25 cellular contexts compared by ENCODE assay signal in the genomic region with DNA sequence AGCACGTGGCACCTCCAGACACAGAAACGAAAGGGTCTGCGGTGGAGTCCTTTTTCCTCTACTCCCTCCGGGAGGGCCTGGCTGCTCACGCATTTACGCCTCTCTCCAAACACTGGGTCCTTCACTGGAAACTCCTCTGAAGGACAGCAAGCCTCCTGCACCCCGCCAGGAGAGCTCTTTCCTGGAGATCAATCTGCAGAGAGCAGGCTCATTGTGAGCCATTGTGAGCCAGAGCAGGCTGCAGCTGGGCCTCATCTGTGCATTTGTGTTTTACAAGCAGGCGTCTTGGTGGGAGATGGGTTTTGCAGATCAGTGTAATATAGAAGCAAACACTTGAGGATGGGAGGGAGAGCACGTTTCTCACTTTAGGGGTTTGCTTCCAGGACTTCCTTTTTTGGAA.
DNase-seq lines count a peak whose midpoint lies in the region; ATAC-seq and TF ChIP-seq lines count a peak whose summit lies in the region.
"Had no signal": no experiment of that assay in that cellular context is flagged by ENCODE, and none has a peak within 500 bp of the region (broad histone marks: within the 10 kb centered on the region; RNA-seq: fewer than 3 reads in every experiment).

No MANE protein-coding gene starts in this region.

- H3K4me1 Mint-ChIP-seq in GM23338 (peaks cover 84% of the 10 kb centered on the region), brain (peaks cover 95% of the 10 kb centered on the region), mesothelial cell of epicardium (peaks cover 69% of the 10 kb centered on the region)
- H3K4me1 Mint-ChIP-seq: activated B cell treated with CpG ODN at 0.5 μM for 24 hours; CD4-positive, alpha-beta memory T cell had no signal

- H3K9me2 ChIP-seq in GM23338 (ENCODE audit: insufficient read depth), result no peaks in the 10 kb centered on the region

- DNase-seq in GM23338 (ENCODE audit: low spot score) (no peak), NB4 (ENCODE audit: low read depth) (peak; percentile 38), mesothelial cell of epicardium (ENCODE audit: low spot score in 2 of 2, unreplicated experiment in 2 of 2) (no peak), DMS 273 (lab: John Stamatoyannopoulos, UW; ENCODE audit: unreplicated experiment) (no peak), SKM-1 (lab: John Stamatoyannopoulos, UW; ENCODE audit: unreplicated experiment) (no peak)
- DNase-seq: activated B cell treated with CpG ODN at 0.5 μM for 24 hours; activated CD8-positive, alpha-beta T cell treated with anti-CD3 and anti-CD28 coated beads, Interleukin-2, amount 10 ng/mL, durations not matched to agents 7 days and 5 days; activated naive CD4-positive, alpha-beta T cell treated with anti-CD3 and anti-CD28 coated beads, Interleukin-2, amount 50 U/mL, for 16 hours; activated T-cell treated with anti-CD3 and anti-CD28 coated beads, Interleukin-2, amount 50 U/mL, for 24 hours; CD4-positive, alpha-beta memory T cell; cerebellar nuclear complex; effector memory CD4-positive, alpha-beta T cell; esophagus squamous epithelium; GM23248; Karpas-422; left colon; NCI-H2081; NCI-H774; spleen; stomach; transverse colon had no signal

- no peak for TF ChIP-seq CTCF in GM23338 (conservative IDR thresholded peaks at IDR 0.05; ENCODE audit: low read depth in 2 of 2)
- TF ChIP-seq CTCF in NB4 (IDR thresholded peaks at IDR 0.05; ENCODE audit: low read depth, low read length), result no peak
- no peak for TF ChIP-seq CTCF in brain (conservative IDR thresholded peaks at IDR 0.05)
- no peak for TF ChIP-seq CTCF in mesothelial cell of epicardium (IDR thresholded peaks at IDR 0.05; ENCODE audit: unreplicated experiment)

- no peaks in the 10 kb centered on the region for H3K27me3 ChIP-seq in GM23338 (ENCODE audit: insufficient read depth)
- H3K27me3 ChIP-seq: gastroesophageal sphincter, stomach, transverse colon had no signal

- H3K9me3 Mint-ChIP-seq in GM23338, result no peaks in the 10 kb centered on the region
- no peaks in the 10 kb centered on the region for H3K9me3 Mint-ChIP-seq in brain
- no peaks in the 10 kb centered on the region for H3K9me3 Mint-ChIP-seq in mesothelial cell of epicardium
- H3K9me3 Mint-ChIP-seq: activated B cell treated with CpG ODN at 0.5 μM for 24 hours; activated T-cell treated with anti-CD3 and anti-CD28 coated beads, Interleukin-2, amount 50 U/mL, for 24 hours; CD4-positive, alpha-beta memory T cell had no signal

- H3K4me2 ChIP-seq in GM23338, result peak overlapping the region; percentile 7; the same call in 1 of the 2 replicates

- peaks cover 42% of the 10 kb centered on the region for H3K4me1 ChIP-seq in GM23338 (ENCODE audit: insufficient read depth)

- H2AFZ ChIP-seq in GM23338, result no peak overlapping the region
- H2AFZ ChIP-seq: GM23248 had no signal

- no peaks in the 10 kb centered on the region for H3K36me3 ChIP-seq in GM23338 (ENCODE audit: insufficient read depth)
- H3K36me3 ChIP-seq: esophagus squamous epithelium, gastroesophageal sphincter, spleen, stomach, transverse colon had no signal

- H3K27ac Mint-ChIP-seq in GM23338 (peak overlapping the region; percentile 83; the same call in 1 of the 2 replicates), brain (peak overlapping the region; percentile 49 to 95 (median 81)), mesothelial cell of epicardium (peak overlapping the region; percentile 31)
- H3K27ac Mint-ChIP-seq: activated B cell treated with CpG ODN at 0.5 μM for 24 hours; activated CD8-positive, alpha-beta T cell treated with anti-CD3 and anti-CD28 coated beads, Interleukin-2, amount 10 ng/mL, durations not matched to agents 7 days and 5 days; activated T-cell treated with anti-CD3 and anti-CD28 coated beads, Interleukin-2, amount 50 U/mL, for 24 hours; CD4-positive, alpha-beta memory T cell had no signal

- H3K36me3 Mint-ChIP-seq in GM23338 (ENCODE audit: low read depth) (peaks cover 3% of the 10 kb centered on the region; the same call in 2 of the 3 replicates), brain (no peaks in the 10 kb centered on the region), mesothelial cell of epicardium (no peaks in the 10 kb centered on the region)
- H3K36me3 Mint-ChIP-seq: CD4-positive, alpha-beta memory T cell had no signal

- TF ChIP-seq POLR2A in NB4 (IDR thresholded peaks at IDR 0.05; ENCODE audit: extremely low read depth, insufficient read length), result no peak

- H3K4me3 Mint-ChIP-seq in GM23338 (no peak overlapping the region; the same call in 2 of the 3 replicates), brain (peak overlapping the region in 3 of 5 experiments; percentile 21 to 57 (median 46)), mesothelial cell of epicardium (no peak overlapping the region)
- H3K4me3 Mint-ChIP-seq: activated B cell treated with CpG ODN at 0.5 μM for 24 hours; activated CD8-positive, alpha-beta T cell treated with anti-CD3 and anti-CD28 coated beads, Interleukin-2, amount 10 ng/mL, durations not matched to agents 7 days and 5 days; activated T-cell treated with anti-CD3 and anti-CD28 coated beads, Interleukin-2, amount 50 U/mL, for 24 hours; CD4-positive, alpha-beta memory T cell had no signal

- ATAC-seq in GM23338 (peak; percentile 76), GM21447 (IDR thresholded peaks at IDR 0.05; ENCODE audit: unreplicated experiment) (no peak), HG02884 (IDR thresholded peaks at IDR 0.05; ENCODE audit: unreplicated experiment) (no peak)
- ATAC-seq: activated CD8-positive, alpha-beta T cell treated with anti-CD3 and anti-CD28 coated beads, Interleukin-2, amount 10 ng/mL, durations not matched to agents 7 days and 5 days; left colon had no signal

- peaks cover 59% of the 10 kb centered on the region for H3K79me2 ChIP-seq in GM23338 (replicated peaks; ENCODE audit: insufficient read depth)

- H3K27me3 Mint-ChIP-seq in GM23338 (ENCODE audit: insufficient read depth, low read depth, poor library complexity) (peaks cover 8% of the 10 kb centered on the region), brain (no peaks in the 10 kb centered on the region), mesothelial cell of epicardium (ENCODE audit: low read depth) (no peaks in the 10 kb centered on the region)
- H3K27me3 Mint-ChIP-seq: activated B cell treated with CpG ODN at 0.5 μM for 24 hours; activated T-cell treated with anti-CD3 and anti-CD28 coated beads, Interleukin-2, amount 50 U/mL, for 24 hours; CD4-positive, alpha-beta memory T cell had no signal

- no peak overlapping the region for H3K4me3 ChIP-seq in GM23338
- H3K4me3 ChIP-seq in NB4 (ENCODE audit: low read depth, low read length), result no peak overlapping the region
- H3K4me3 ChIP-seq: esophagus squamous epithelium, gastroesophageal sphincter, GM23248, spleen, stomach, transverse colon had no signal

- H3F3A ChIP-seq in GM23338 (replicated peaks; ENCODE audit: low read depth), result peaks cover 10% of the 10 kb centered on the region; the same call in 1 of the 2 replicates

- H4K20me1 ChIP-seq in GM23338 (replicated peaks; ENCODE audit: insufficient read depth), result peaks cover 55% of the 10 kb centered on the region

- H3K27ac ChIP-seq in GM23338 (ENCODE audit: low read depth), result no peak overlapping the region
- H3K27ac ChIP-seq: esophagus squamous epithelium, gastroesophageal sphincter, GM23248, spleen, stomach, transverse colon had no signal

TF ChIP-seq in GM23338, 12 proteins besides CTCF, POLR2A, EP300 and RAD21 (continues in another document):
- TF ChIP-seq, protein P1, sequence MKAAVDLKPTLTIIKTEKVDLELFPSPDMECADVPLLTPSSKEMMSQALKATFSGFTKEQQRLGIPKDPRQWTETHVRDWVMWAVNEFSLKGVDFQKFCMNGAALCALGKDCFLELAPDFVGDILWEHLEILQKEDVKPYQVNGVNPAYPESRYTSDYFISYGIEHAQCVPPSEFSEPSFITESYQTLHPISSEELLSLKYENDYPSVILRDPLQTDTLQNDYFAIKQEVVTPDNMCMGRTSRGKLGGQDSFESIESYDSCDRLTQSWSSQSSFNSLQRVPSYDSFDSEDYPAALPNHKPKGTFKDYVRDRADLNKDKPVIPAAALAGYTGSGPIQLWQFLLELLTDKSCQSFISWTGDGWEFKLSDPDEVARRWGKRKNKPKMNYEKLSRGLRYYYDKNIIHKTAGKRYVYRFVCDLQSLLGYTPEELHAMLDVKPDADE (IDR thresholded peaks at IDR 0.05), result no peak
- TF ChIP-seq POLR2AphosphoS5 (IDR thresholded peaks at IDR 0.05; ENCODE audit: low read depth) (no peak), ZNF331 (CRISPR knock-in tag; IDR thresholded peaks at IDR 0.05; ENCODE audit: low read depth) (no peak)

Comparison
In these comparisons a context has a peak if more than half of its experiments do, and no peak if none do; other contexts are left out.
1. H3K27ac Mint-ChIP-seq: peak in every context shown above with its lines; median percentile 83 in GM23338; 81 in brain; 31 in mesothelial cell of epicardium.
2. H3K4me3 Mint-ChIP-seq: peak in brain (3 of 5); none in GM23338 (single experiment) and mesothelial cell of epicardium (single experiment).